ENCODE assay signal across 33 cellular contexts in genomic region chr3:69585472-69585871, GRCh38.
"Had no signal": no experiment of that assay in that cellular context is flagged by ENCODE, and none has a peak within 500 bp of the region (broad histone marks: within the 10 kb centered on the region; RNA-seq: fewer than 3 reads in every experiment).

No MANE protein-coding gene starts in this region.

- H3K4me3 ChIP-seq: adrenal gland, ascending aorta, body of pancreas, breast epithelium, cardiac muscle cell had no signal

- H3K36me3 ChIP-seq: adrenal gland, ascending aorta, brain microvascular endothelial cell, breast epithelium, cardiac muscle cell had no signal

- DNase-seq: activated effector memory CD4-positive, alpha-beta T cell treated with anti-CD3 and anti-CD28 coated beads, Interleukin-2, amount 50 U/mL, for 16 hours; activated effector memory CD4-positive, alpha-beta T cell treated with Interleukin-2 at 50 U/mL for 16 hours; activated gamma-delta T cell; activated gamma-delta T cell treated with Interleukin-2 at 50 U/mL for 16 hours; activated naive CD4-positive, alpha-beta T cell; activated naive CD4-positive, alpha-beta T cell treated with anti-CD3 and anti-CD28 coated beads for 36 hours; activated naive CD4-positive, alpha-beta T cell treated with anti-CD3 and anti-CD28 coated beads, Interleukin-2, amount 10 ng/mL, durations not matched to agents 7 days and 5 days; activated naive CD4-positive, alpha-beta T cell treated with anti-CD3 and anti-CD28 coated beads, Interleukin-2, amount 50 U/mL, for 16 hours; activated naive CD4-positive, alpha-beta T cell treated with Interleukin-2 at 50 U/mL for 16 hours; activated naive CD8-positive, alpha-beta T cell treated with anti-CD3 and anti-CD28 coated beads for 36 hours; activated naive CD8-positive, alpha-beta T cell treated with anti-CD3 and anti-CD28 coated beads, Interleukin-2, amount 10 ng/mL, durations not matched to agents 7 days and 5 days; activated naive CD8-positive, alpha-beta T cell treated with anti-CD3 and anti-CD28 coated beads, Interleukin-2, amount 50 U/mL, for 24 hours; activated T-cell treated with anti-CD3 and anti-CD28 coated beads, Interleukin-2, amount 50 U/mL, for 24 hours; activated T-cell treated with anti-CD3 and anti-CD28 coated beads, Interleukin-2, amount 50 U/mL, for 4 hours; activated T-cell treated with anti-CD3 and anti-CD28 coated beads, Interleukin-2, amount 50 U/mL, for 48 hours; activated T-cell treated with anti-CD3 and anti-CD28 coated beads, Interleukin-2, amount 50 U/mL, for 72 hours; adrenal gland; amniotic stem cell; amygdala; anterior cingulate cortex; aorta; body of pancreas; brain microvascular endothelial cell; caudate nucleus; central memory CD4-positive, alpha-beta T cell; cerebellar nuclear complex had no signal

- H3K27me3 ChIP-seq: adrenal gland, ascending aorta, body of pancreas, brain microvascular endothelial cell, breast epithelium, cardiac muscle cell had no signal

- H3K27ac ChIP-seq: adrenal gland, ascending aorta, body of pancreas, brain microvascular endothelial cell, breast epithelium, cardiac muscle cell had no signal

- ATAC-seq: activated naive CD4-positive, alpha-beta T cell treated with anti-CD3 and anti-CD28 coated beads, Interleukin-2, amount 50 U/mL, for 72 hours; activated naive CD8-positive, alpha-beta T cell treated with anti-CD3 and anti-CD28 coated beads, Interleukin-2, amount 50 U/mL, for 24 hours; activated T-cell treated with anti-CD3 and anti-CD28 coated beads, Interleukin-2, amount 50 U/mL, for 4 hours; activated T-cell treated with anti-CD3 and anti-CD28 coated beads, Interleukin-2, amount 50 U/mL, for 72 hours; activated T-helper 17 cell treated with anti-CD3 and anti-CD28 coated beads, Interleukin-2, amount 50 U/mL, for 72 hours; body of pancreas had no signal

- FAIRE-seq: astrocyte, bronchial epithelial cell had no signal

- H3K4me1 ChIP-seq: adrenal gland, ascending aorta, body of pancreas, breast epithelium had no signal
